11 cellular contexts compared by ENCODE assay signal in genomic region chr18:49861659-49862058, GRCh38. TPM values are rescaled to one million over a fixed set of nuclear protein-coding genes. Genes with fewer than 3 reads are reported as not detected.
DNase-seq lines count a peak whose midpoint lies in the region; ATAC-seq and TF ChIP-seq lines count a peak whose summit lies in the region.
"Had no signal": no experiment of that assay in that cellular context is flagged by ENCODE, and none has a peak within 500 bp of the region (broad histone marks: within the 10 kb centered on the region; RNA-seq: fewer than 3 reads in every experiment).

No MANE protein-coding gene starts in this region.

- H2BK20ac ChIP-seq in H9 (ENCODE audit: low read depth, low read length, poor library complexity, severe bottlenecking): no peak overlapping the region

- H3K4ac ChIP-seq in H9 (ENCODE audit: low read depth, low read length): no peak overlapping the region

- H3K23ac ChIP-seq in H9 (ENCODE audit: insufficient read length, low read depth, low read length): no peak overlapping the region

- H3K9me3 ChIP-seq in H9 (ENCODE audit: control insufficient read depth, low read depth, low read length) (no peaks in the 10 kb centered on the region), lower lobe of right lung (no peaks in the 10 kb centered on the region)
- H3K9me3 ChIP-seq: ovary had no signal

- H3K23me2 ChIP-seq in H9 (ENCODE audit: insufficient read length, low read depth, low read length, poor library complexity, severe bottlenecking): no peaks in the 10 kb centered on the region

- H3K14ac ChIP-seq in H9 (ENCODE audit: insufficient read depth, low read length): no peak overlapping the region

- no peaks in the 10 kb centered on the region for H3K36me3 ChIP-seq in lower lobe of right lung
- H3K36me3 ChIP-seq: ovary had no signal

- no peak overlapping the region for H3K27ac Mint-ChIP-seq in CD14-positive monocyte
- H3K27ac Mint-ChIP-seq in H9: no peak overlapping the region
- no peak overlapping the region for H3K27ac Mint-ChIP-seq in activated naive CD4-positive, alpha-beta T cell treated with anti-CD3 and anti-CD28 coated beads for 36 hours
- H3K27ac Mint-ChIP-seq: stimulated activated memory B cell treated with anti-CD40 and anti-IgM and Interleukin-4, amounts not matched to agents 10 μg/mL and 1 μg/mL and 100 μg/mL, for 72 hours had no signal

- H3K4me3 ChIP-seq in astrocyte of the cerebellum (ENCODE audit: low read depth, low read length) (no peak overlapping the region), lower lobe of right lung (no peak overlapping the region)
- H3K4me3 ChIP-seq: ovary had no signal

- H3K4me2 ChIP-seq in H9 (ENCODE audit: insufficient read depth, insufficient read length, low read length): no peak overlapping the region

- no peak overlapping the region for H2BK120ac ChIP-seq in H9 (ENCODE audit: low read depth, low read length, poor library complexity, severe bottlenecking)

- no peaks in the 10 kb centered on the region for H3K79me1 ChIP-seq in H9 (ENCODE audit: insufficient read depth, low read depth, low read length, poor library complexity, severe bottlenecking)

- no CpG with 5 or more reads among the region's 3 CpGs for WGBS in H9 (ENCODE audit: extremely low coverage, insufficient read length, low lambda C conversion rate)

- H3K4me1 Mint-ChIP-seq in CD14-positive monocyte: no peaks in the 10 kb centered on the region
- H3K4me1 Mint-ChIP-seq in H9: peaks cover 17 to 25% of the 10 kb centered on the region in 2 experiments
- H3K4me1 Mint-ChIP-seq in activated naive CD4-positive, alpha-beta T cell treated with anti-CD3 and anti-CD28 coated beads for 36 hours (ENCODE audit: low read depth): no peaks in the 10 kb centered on the region
- H3K4me1 Mint-ChIP-seq: stimulated activated memory B cell treated with anti-CD40 and anti-IgM and Interleukin-4, amounts not matched to agents 10 μg/mL and 1 μg/mL and 100 μg/mL, for 72 hours had no signal

- H3K27ac ChIP-seq in H9 (ENCODE audit: insufficient read length, low read depth, low read length) (no peak overlapping the region), lower lobe of right lung (no peak overlapping the region)
- H3K27ac ChIP-seq: ovary had no signal

- no peak overlapping the region for H2BK12ac ChIP-seq in H9 (ENCODE audit: insufficient read length, low read depth, low read length)

- intact Hi-C loops in CD14-positive monocyte (cut with micrococcal nuclease): no loop called here
- intact Hi-C loops in lower lobe of right lung (cut with DNase I): no loop called here
- intact Hi-C loops in activated naive CD4-positive, alpha-beta T cell treated with anti-CD3 and anti-CD28 coated beads for 36 hours (cut with micrococcal nuclease): loop anchor here (5.0 kb wide), 1 partner anchor 496 kb away; no protein-coding TSS in a partner anchor

- no peak for DNase-seq in CD14-positive monocyte (ENCODE audit: low spot score)
- no peak for DNase-seq in H9
- no peak for DNase-seq in astrocyte of the cerebellum (ENCODE audit: low read depth)
- DNase-seq in lower lobe of right lung: no peak
- no peak for DNase-seq in NCI-H1048 (lab: John Stamatoyannopoulos, UW)
- no peak for DNase-seq in DMS153 (lab: John Stamatoyannopoulos, UW)
- DNase-seq in activated naive CD4-positive, alpha-beta T cell treated with anti-CD3 and anti-CD28 coated beads for 36 hours: no peak
- DNase-seq in cortex of kidney (lab: John Stamatoyannopoulos, UW): no peak
- DNase-seq: activated T-cell treated with anti-CD3 and anti-CD28 coated beads for 4 hours, ovary had no signal

- ATAC-seq in lower lobe of right lung: no peak
- ATAC-seq: stimulated activated memory B cell treated with anti-CD40 and anti-IgM and Interleukin-4, amounts not matched to agents 10 μg/mL and 1 μg/mL and 100 μg/mL, for 72 hours had no signal

- no peak overlapping the region for H4K91ac ChIP-seq in H9 (ENCODE audit: insufficient read length, low read depth, low read length)

- H2BK15ac ChIP-seq in H9 (ENCODE audit: low read depth, low read length): no peak overlapping the region

- no peak overlapping the region for H3K9ac ChIP-seq in H9 (ENCODE audit: extremely low read depth, insufficient read length, low read length)

- H3T11ph ChIP-seq in H9 (ENCODE audit: low read length): no peak overlapping the region

- H3K79me2 ChIP-seq in H9 (ENCODE audit: insufficient read depth, low read length): no peaks in the 10 kb centered on the region

- no peak overlapping the region for H3K56ac ChIP-seq in H9 (ENCODE audit: insufficient read length, low read depth, low read length)

- H2BK5ac ChIP-seq in H9 (ENCODE audit: insufficient read length, low read length): no peak overlapping the region

- H3K27me3 ChIP-seq in H9 (ENCODE audit: insufficient read depth, low read length) (no peaks in the 10 kb centered on the region), lower lobe of right lung (ENCODE audit: low read depth) (no peaks in the 10 kb centered on the region)
- H3K27me3 ChIP-seq: ovary had no signal

- TF ChIP-seq CTCF in CD14-positive monocyte (IDR thresholded peaks at IDR 0.05) (peak; percentile 38), H9 (conservative IDR thresholded peaks at IDR 0.05) (peak; percentile 59), astrocyte of the cerebellum (IDR thresholded peaks at IDR 0.05; ENCODE audit: low read depth, low read length, missing control alignments) (peak; percentile 41), lower lobe of right lung (IDR thresholded peaks at IDR 0.05) (peak; percentile 34)

- H4K20me1 ChIP-seq in H9 (ENCODE audit: control insufficient read depth, insufficient read depth, insufficient read length): no peaks in the 10 kb centered on the region

- H3K27me3 Mint-ChIP-seq in CD14-positive monocyte (ENCODE audit: low read depth in 3 of 3) (peaks cover 0 to 5% (median 2%) of the 10 kb centered on the region in 3 donors), H9 (ENCODE audit: low read depth) (no peaks in the 10 kb centered on the region)
- H3K27me3 Mint-ChIP-seq in activated naive CD4-positive, alpha-beta T cell treated with anti-CD3 and anti-CD28 coated beads for 36 hours (ENCODE audit: low read depth): no peaks in the 10 kb centered on the region

- H3K4me3 Mint-ChIP-seq in CD14-positive monocyte (no peak overlapping the region), H9 (no peak overlapping the region)
- H3K4me3 Mint-ChIP-seq in activated naive CD4-positive, alpha-beta T cell treated with anti-CD3 and anti-CD28 coated beads for 36 hours: no peak overlapping the region
- H3K4me3 Mint-ChIP-seq: stimulated activated memory B cell treated with anti-CD40 and anti-IgM and Interleukin-4, amounts not matched to agents 10 μg/mL and 1 μg/mL and 100 μg/mL, for 72 hours had no signal

- no peak overlapping the region for H2AK5ac ChIP-seq in H9 (ENCODE audit: insufficient read length, low read length)

- H3K9me3 Mint-ChIP-seq in CD14-positive monocyte (no peaks in the 10 kb centered on the region), H9 (no peaks in the 10 kb centered on the region)
- no peaks in the 10 kb centered on the region for H3K9me3 Mint-ChIP-seq in activated naive CD4-positive, alpha-beta T cell treated with anti-CD3 and anti-CD28 coated beads for 36 hours
- H3K9me3 Mint-ChIP-seq: stimulated activated memory B cell treated with anti-CD40 and anti-IgM and Interleukin-4, amounts not matched to agents 10 μg/mL and 1 μg/mL and 100 μg/mL, for 72 hours had no signal

- H3K18ac ChIP-seq in H9 (ENCODE audit: insufficient read length, low read depth, low read length): no peak overlapping the region

- CTCF ChIA-PET in activated naive CD4-positive, alpha-beta T cell treated with anti-CD3 and anti-CD28 coated beads for 36 hours (lab: Charles Lee): interaction anchor here (0.7 to 6.2 kb wide), 12 partner anchors 10 to 496 kb away, joined by 3 to 83 read pairs (median 4); no protein-coding TSS in a partner anchor

- no peak overlapping the region for H2AFZ ChIP-seq in H9 (ENCODE audit: low read length)

- in situ Hi-C loops in astrocyte of the cerebellum (cut with HindIII; ENCODE audit: low sequenced_read_pairs): no loop called here

- no peak overlapping the region for H4K8ac ChIP-seq in H9 (replicated peaks; ENCODE audit: insufficient read length, low read depth, low read length)

- H3K36me3 Mint-ChIP-seq in CD14-positive monocyte (no peaks in the 10 kb centered on the region), H9 (ENCODE audit: insufficient read depth in 1 of 3, low read depth in 3 of 3) (no peaks in the 10 kb centered on the region; a peak in 1 of 7 replicates)
- H3K36me3 Mint-ChIP-seq in activated naive CD4-positive, alpha-beta T cell treated with anti-CD3 and anti-CD28 coated beads for 36 hours (ENCODE audit: low read depth): no peaks in the 10 kb centered on the region
- H3K36me3 Mint-ChIP-seq: stimulated activated memory B cell treated with anti-CD40 and anti-IgM and Interleukin-4, amounts not matched to agents 10 μg/mL and 1 μg/mL and 100 μg/mL, for 72 hours had no signal

- no peaks in the 10 kb centered on the region for H3K4me1 ChIP-seq in H9 (ENCODE audit: insufficient read depth, low read length)
- peaks cover 14% of the 10 kb centered on the region for H3K4me1 ChIP-seq in lower lobe of right lung

- no peak overlapping the region for H4K5ac ChIP-seq in H9 (ENCODE audit: insufficient read length, low read depth, low read length)

RNA-seq across cellular contexts. Expression of gene ACAA2, which starts 48.3 kb away (rescaled TPM):
- polyA plus RNA-seq in CD14-positive monocyte: 100 to 1,000 TPM in 1 of 2 donors, 10 to 100 TPM in 1; 97.6 to 109 TPM
- total RNA-seq in H9 (2021) (115 and 116 TPM in 2 replicates), lower lobe of right lung (71.3 TPM)
- 10 to 100 TPM; 67.9 to 69.8 TPM for total RNA-seq in activated naive CD4-positive, alpha-beta T cell treated with anti-CD3 and anti-CD28 coated beads for 36 hours
